10 cellular contexts compared by ENCODE assay signal in the genomic region with DNA sequence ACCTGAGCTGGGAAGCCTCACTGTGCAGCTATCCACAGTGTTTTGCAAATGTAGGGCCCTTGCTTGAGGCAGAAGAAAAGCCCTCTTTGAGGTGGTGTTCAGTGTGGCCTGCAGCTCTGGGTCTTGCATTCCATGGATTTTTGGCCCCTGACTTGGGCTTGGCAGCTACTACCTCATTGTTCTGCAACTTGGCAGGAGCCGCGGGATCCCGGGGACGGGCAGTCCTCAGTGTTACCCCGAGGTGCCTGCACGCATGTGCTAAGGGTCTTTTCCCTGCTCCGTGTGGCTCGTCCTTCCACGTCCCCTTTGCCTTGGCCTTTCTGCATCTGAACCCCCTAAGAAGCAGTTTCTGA. TPM values are rescaled to one million over a fixed set of nuclear protein-coding genes. Genes with fewer than 3 reads are reported as not detected.
DNase-seq lines count a peak whose midpoint lies in the region; ATAC-seq and TF ChIP-seq lines count a peak whose summit lies in the region.
"Had no signal": no experiment of that assay in that cellular context is flagged by ENCODE, and none has a peak within 500 bp of the region (broad histone marks: within the 10 kb centered on the region; RNA-seq: fewer than 3 reads in every experiment).

No MANE protein-coding gene starts in this region.

- H3K4me1 Mint-ChIP-seq in Caco-2 (ENCODE audit: low read depth, unreplicated experiment), result peaks cover 7% of the 10 kb centered on the region

- no peak for TF ChIP-seq CTCF in Caco-2 (IDR thresholded peaks at IDR 0.05; ENCODE audit: insufficient read depth in 1 of 2, low read depth in 1 of 2, low read length in 1 of 2, severe bottlenecking in 1 of 2, unreplicated experiment in 1 of 2)

- H3K9me3 Mint-ChIP-seq in Caco-2 (ENCODE audit: unreplicated experiment), result no peaks in the 10 kb centered on the region
- H3K9me3 Mint-ChIP-seq: activated CD8-positive, alpha-beta T cell treated with anti-CD3 and anti-CD28 coated beads for 36 hours; memory B cell had no signal

- POLR2A ChIA-PET in Caco-2 (lab: Charles Lee), result no interaction called here

- H3K27ac Mint-ChIP-seq in Caco-2 (ENCODE audit: unreplicated experiment), result no peak overlapping the region
- H3K27ac Mint-ChIP-seq: activated CD8-positive, alpha-beta T cell treated with anti-CD3 and anti-CD28 coated beads for 36 hours had no signal

- H3K4me3 Mint-ChIP-seq in Caco-2 (ENCODE audit: unreplicated experiment), result no peak overlapping the region
- H3K4me3 Mint-ChIP-seq: activated CD8-positive, alpha-beta T cell treated with anti-CD3 and anti-CD28 coated beads for 36 hours had no signal

- no peaks in the 10 kb centered on the region for H3K27me3 ChIP-seq in Caco-2 (replicated peaks; ENCODE audit: control insufficient read depth, insufficient read depth, low read length)

- no peaks in the 10 kb centered on the region for H3K27me3 Mint-ChIP-seq in Caco-2 (ENCODE audit: insufficient read depth, unreplicated experiment)
- H3K27me3 Mint-ChIP-seq: memory B cell had no signal

- H3K4me1 ChIP-seq in Caco-2, result peaks cover 33% of the 10 kb centered on the region

- DNase-seq in Caco-2 (peak; percentile 24 to 73), SW 1271 (lab: John Stamatoyannopoulos, UW) (peak; percentile 86 to 92), glomerular endothelial cell (ENCODE audit: extremely low read depth, low read depth, low spot score) (peak; percentile 84), nucleus accumbens (lab: John Stamatoyannopoulos, UW) (peak in 38 of 56 donors; percentile 6 to 71 (median 38)), NCI-H524 (lab: John Stamatoyannopoulos, UW) (no peak), NCI-H1436 (lab: John Stamatoyannopoulos, UW) (no peak)
- DNase-seq: activated CD8-positive, alpha-beta T cell treated with anti-CD3 and anti-CD28 coated beads for 36 hours had no signal

- no TSS peak for BruUV-seq in Caco-2 (replicated peaks; lab: Mats Ljungman, UMichigan)

- H3K9me3 ChIP-seq in Caco-2, result no peaks in the 10 kb centered on the region

- peaks cover 26% of the 10 kb centered on the region for H3K36me3 Mint-ChIP-seq in Caco-2 (ENCODE audit: insufficient read depth, unreplicated experiment)

- peaks cover 2% of the 10 kb centered on the region for H3K36me3 ChIP-seq in Caco-2 (ENCODE audit: control insufficient read depth, insufficient read depth, low read length)

- intact Hi-C loops in Caco-2 (cut with micrococcal nuclease; ENCODE audit: unreplicated experiment), result no loop called here

- no peak for ATAC-seq in GM21423 (IDR thresholded peaks at IDR 0.05; ENCODE audit: unreplicated experiment)
- no peak for ATAC-seq in GM18907 (IDR thresholded peaks at IDR 0.05; ENCODE audit: unreplicated experiment)
- ATAC-seq: activated CD8-positive, alpha-beta T cell treated with anti-CD3 and anti-CD28 coated beads for 36 hours had no signal

- no peak overlapping the region for H3K4me3 ChIP-seq in Caco-2 (ENCODE audit: low read depth, low read length)

- CTCF ChIA-PET in Caco-2 (lab: Charles Lee), result no interaction called here

RNA-seq across cellular contexts. Expression of gene NEK6, which starts 39.8 kb away (rescaled TPM):
- 56.6 and 66.6 TPM in 2 replicates for total RNA-seq in Caco-2 (2022)
- total RNA-seq in glomerular endothelial cell, result 53.8 and 71.6 TPM in 2 replicates

Comparison
In these comparisons a context has a peak if more than half of its experiments do, and no peak if none do; other contexts are left out.
1. DNase-seq: peak in Caco-2 (2 of 2), SW 1271 (2 of 2), glomerular endothelial cell (single experiment) and nucleus accumbens (38 of 56); none in NCI-H524 (0 of 2) and NCI-H1436 (single experiment).